Comparison of ENCODE assay signal across 8 cellular contexts in genomic region chr19:5154129-5154798, GRCh38.
DNase-seq lines count a peak whose midpoint lies in the region; ATAC-seq and TF ChIP-seq lines count a peak whose summit lies in the region.

No MANE protein-coding gene starts in this region.

- peaks cover 7% of the 10 kb centered on the region for H3K9me3 Mint-ChIP-seq in CD8-positive, alpha-beta T cell
- peaks cover 3% of the 10 kb centered on the region for H3K9me3 Mint-ChIP-seq in activated CD8-positive, alpha-beta memory T cell treated with anti-CD3 and anti-CD28 coated beads, Interleukin-2, amount 10 ng/mL, durations not matched to agents 7 days and 5 days (ENCODE audit: low read depth)

- H3K27me3 ChIP-seq in CD8-positive, alpha-beta T cell (ENCODE audit: insufficient read depth, low read length): no peaks in the 10 kb centered on the region
- no peaks in the 10 kb centered on the region for H3K27me3 ChIP-seq in heart left ventricle

- no peak overlapping the region for H3K27ac Mint-ChIP-seq in CD8-positive, alpha-beta T cell
- no peak overlapping the region for H3K27ac Mint-ChIP-seq in activated CD8-positive, alpha-beta memory T cell treated with anti-CD3 and anti-CD28 coated beads, Interleukin-2, amount 10 ng/mL, durations not matched to agents 7 days and 5 days

- H3K4me1 ChIP-seq in CD8-positive, alpha-beta T cell (ENCODE audit: insufficient read depth, low read length): no peaks in the 10 kb centered on the region
- H3K4me1 ChIP-seq in heart left ventricle: no peaks in the 10 kb centered on the region

- H3K4me3 Mint-ChIP-seq in CD8-positive, alpha-beta T cell: no peak overlapping the region
- no peak overlapping the region for H3K4me3 Mint-ChIP-seq in activated CD8-positive, alpha-beta memory T cell treated with anti-CD3 and anti-CD28 coated beads, Interleukin-2, amount 10 ng/mL, durations not matched to agents 7 days and 5 days

- intact Hi-C loops in CD8-positive, alpha-beta T cell (cut with DNase I, micrococcal nuclease): loop anchor here in 1 of 2 experiments (1.0 kb wide), 1 partner anchor 106 kb away; no protein-coding TSS in a partner anchor
- intact Hi-C loops in heart left ventricle (cut with DNase I): loop anchor here in 4 of 10 donors (5.0 kb wide), 1 partner anchor 107 kb away; no protein-coding TSS in a partner anchor

- DNase-seq in CD8-positive, alpha-beta T cell: peak in 4 of 7 experiments; percentile 25 to 70 (median 50)
- peak; percentile 74 for DNase-seq in HuH-7.5 (ENCODE audit: low spot score)
- DNase-seq in activated CD8-positive, alpha-beta memory T cell treated with anti-CD3 and anti-CD28 coated beads, Interleukin-2, amount 10 ng/mL, durations not matched to agents 7 days and 5 days: no peak
- DNase-seq in heart left ventricle: peak in 3 of 5 donors; percentile 11 to 61 (median 28)
- peak; percentile 49 to 66 for DNase-seq in stimulated activated CD4-positive, alpha-beta T cell treated with anti-CD3 and anti-CD28 coated beads, Interleukin-2, amount 100 ng/mL, for 24 hours
- no peak for DNase-seq in amniotic stem cell (lab: John Stamatoyannopoulos, UW)
- DNase-seq in SHP77 treated with DMSO at 0.1 percent for 48 hours (lab: John Stamatoyannopoulos, UW): no peak

- no peaks in the 10 kb centered on the region for H3K9me3 ChIP-seq in CD8-positive, alpha-beta T cell (ENCODE audit: low read length)
- peaks cover 0 to 19% (median 9%) of the 10 kb centered on the region in 12 donors for H3K9me3 ChIP-seq in heart left ventricle

- POLR2A ChIA-PET in CD8-positive, alpha-beta T cell (lab: Charles Lee): no interaction called here

- H3K4me3 ChIP-seq in CD8-positive, alpha-beta T cell (ENCODE audit: low read depth, low read length): no peak overlapping the region
- no peak overlapping the region for H3K4me3 ChIP-seq in heart left ventricle

- ATAC-seq in CD8-positive, alpha-beta T cell: peak; percentile 60
- ATAC-seq in activated CD8-positive, alpha-beta memory T cell treated with anti-CD3 and anti-CD28 coated beads, Interleukin-2, amount 10 ng/mL, durations not matched to agents 7 days and 5 days: peak; percentile 38
- peak in 3 of 4 donors; percentile 27 to 37 (median 32) for ATAC-seq in heart left ventricle
- ATAC-seq in HG02884 (IDR thresholded peaks at IDR 0.05; ENCODE audit: unreplicated experiment): no peak

- H3K36me3 Mint-ChIP-seq in CD8-positive, alpha-beta T cell: peaks cover 15% of the 10 kb centered on the region
- H3K36me3 Mint-ChIP-seq in activated CD8-positive, alpha-beta memory T cell treated with anti-CD3 and anti-CD28 coated beads, Interleukin-2, amount 10 ng/mL, durations not matched to agents 7 days and 5 days: no peaks in the 10 kb centered on the region

- H3K36me3 ChIP-seq in CD8-positive, alpha-beta T cell (ENCODE audit: insufficient read depth, low read length): no peaks in the 10 kb centered on the region
- peaks cover 0 to 31% (median 13%) of the 10 kb centered on the region in 9 donors for H3K36me3 ChIP-seq in heart left ventricle

- CTCF ChIA-PET in CD8-positive, alpha-beta T cell (lab: Charles Lee): interaction anchor here (0.6 to 1.5 kb wide), 7 partner anchors 16 to 153 kb away, joined by 3 to 7 read pairs (median 3); no protein-coding TSS in a partner anchor
- CTCF ChIA-PET in activated CD8-positive, alpha-beta memory T cell treated with anti-CD3 and anti-CD28 coated beads, Interleukin-2, amount 10 ng/mL, durations not matched to agents 7 days and 5 days (lab: Charles Lee): interaction anchor here (0.8 to 3.3 kb wide), 4 partner anchors 11 to 108 kb away, joined by 3 to 15 read pairs (median 4); no protein-coding TSS in a partner anchor

- H3K27ac ChIP-seq in CD8-positive, alpha-beta T cell (ENCODE audit: low read depth, low read length): no peak overlapping the region
- no peak overlapping the region for H3K27ac ChIP-seq in heart left ventricle

- peaks cover 5% of the 10 kb centered on the region for H3K4me1 Mint-ChIP-seq in CD8-positive, alpha-beta T cell (ENCODE audit: low read depth)
- H3K4me1 Mint-ChIP-seq in activated CD8-positive, alpha-beta memory T cell treated with anti-CD3 and anti-CD28 coated beads, Interleukin-2, amount 10 ng/mL, durations not matched to agents 7 days and 5 days: no peaks in the 10 kb centered on the region

- no peak for TF ChIP-seq POLR2A in heart left ventricle (IDR thresholded peaks at IDR 0.05)

- TF ChIP-seq CTCF in CD8-positive, alpha-beta T cell (IDR thresholded peaks at IDR 0.05): peak; percentile 33
- peak in 11 of 12 donors; percentile 18 to 49 (median 33) for TF ChIP-seq CTCF in heart left ventricle (IDR thresholded peaks at IDR 0.05)

- 59 to 88% (median 81%) methylated on average over 10 to 17 of the region's 17 CpGs for WGBS in heart left ventricle, 4 donors

- no peaks in the 10 kb centered on the region for H3K27me3 Mint-ChIP-seq in CD8-positive, alpha-beta T cell (ENCODE audit: low read depth)
- H3K27me3 Mint-ChIP-seq in activated CD8-positive, alpha-beta memory T cell treated with anti-CD3 and anti-CD28 coated beads, Interleukin-2, amount 10 ng/mL, durations not matched to agents 7 days and 5 days: no peaks in the 10 kb centered on the region

Comparison
In these comparisons a context has a peak if more than half of its experiments do, and no peak if none do; other contexts are left out.
1. DNase-seq: peak in CD8-positive, alpha-beta T cell (4 of 7), HuH-7.5 (single experiment), heart left ventricle (3 of 5) and stimulated activated CD4-positive, alpha-beta T cell treated with anti-CD3 and anti-CD28 coated beads, Interleukin-2, amount 100 ng/mL, for 24 hours (2 of 2); none in activated CD8-positive, alpha-beta memory T cell treated with anti-CD3 and anti-CD28 coated beads, Interleukin-2, amount 10 ng/mL, durations not matched to agents 7 days and 5 days (single experiment), amniotic stem cell (single experiment) and SHP77 treated with DMSO at 0.1 percent for 48 hours (single experiment).